Comparison of ENCODE assay signal across 1 cellular context in genomic region chr17:27906623-27907022, GRCh38.
TF ChIP-seq lines count a peak whose summit lies in the region.

No MANE protein-coding gene starts in this region.

TF ChIP-seq in WTC11, 78 proteins besides CTCF, POLR2A, EP300 and RAD21 (continued from another document):
- TF ChIP-seq FOXJ3 (CRISPR knock-in tag; IDR thresholded peaks at IDR 0.05; ENCODE audit: borderline replicate concordance) (no peak), GRHL2 (CRISPR knock-in tag; IDR thresholded peaks at IDR 0.05; ENCODE audit: insufficient replicate concordance, severe bottlenecking) (no peak), ZMAT4 (CRISPR knock-in tag; IDR thresholded peaks at IDR 0.05) (no peak), NR1H2 (CRISPR knock-in tag; IDR thresholded peaks at IDR 0.05) (no peak), NFYB (CRISPR knock-in tag; conservative IDR thresholded peaks at IDR 0.05; ENCODE audit: low read depth) (no peak), SMAD4 (CRISPR knock-in tag; IDR thresholded peaks at IDR 0.05) (no peak)
